Comparison of ENCODE assay signal across 8 cellular contexts in genomic region chr16:87956771-87957279, GRCh38. TPM values are rescaled to one million over a fixed set of nuclear protein-coding genes. Genes with fewer than 3 reads are reported as not detected.
DNase-seq lines count a peak whose midpoint lies in the region; ATAC-seq and TF ChIP-seq lines count a peak whose summit lies in the region.

No MANE protein-coding gene starts in this region.

- H3K36me3 ChIP-seq in kidney epithelial cell (ENCODE audit: control insufficient read depth, insufficient read depth, low read length) (no peaks in the 10 kb centered on the region), thoracic aorta (no peaks in the 10 kb centered on the region)

- no peak overlapping the region for H3K27ac ChIP-seq in thoracic aorta

- H3K4me1 ChIP-seq in thoracic aorta (ENCODE audit: control insufficient read depth in 1 of 2, low read depth in 2 of 2): peaks cover 16 to 38% of the 10 kb centered on the region in 2 donors

- H3K4me3 ChIP-seq in kidney epithelial cell (ENCODE audit: low read depth, low read length): no peak overlapping the region
- peak overlapping the region; percentile 38 for H3K4me3 ChIP-seq in thoracic aorta

- ATAC-seq in thoracic aorta (ENCODE audit: insufficient number of reproducible peaks, low FRiP score, low read depth) (no peak), GM18498 (IDR thresholded peaks at IDR 0.05; ENCODE audit: unreplicated experiment) (no peak)

- no peaks in the 10 kb centered on the region for H3K27me3 ChIP-seq in kidney epithelial cell (ENCODE audit: control insufficient read depth, insufficient read depth, low read length)
- H3K27me3 ChIP-seq in thoracic aorta (replicated peaks; ENCODE audit: insufficient read depth): no peaks in the 10 kb centered on the region

- TF ChIP-seq CTCF in kidney epithelial cell (IDR thresholded peaks at IDR 0.05; ENCODE audit: insufficient read depth, low read length, poor library complexity, severe bottlenecking): peak; percentile 42
- no peak for TF ChIP-seq CTCF in thoracic aorta (IDR thresholded peaks at IDR 0.05)

- H3K9me3 ChIP-seq in thoracic aorta: no peaks in the 10 kb centered on the region

- DNase-seq in NCI-H1694 (lab: John Stamatoyannopoulos, UW) (peak; percentile 6), NCI-H1694 treated with DMSO at 0.1 percent for 48 hours (lab: John Stamatoyannopoulos, UW) (no peak), Kasumi-1 (lab: John Stamatoyannopoulos, UW) (peak; percentile 78 to 80), kidney epithelial cell (ENCODE audit: low read depth) (no peak), thoracic aorta (ENCODE audit: low spot score) (no peak), NCI-H2196 treated with DMSO at 0.1 percent for 48 hours (lab: John Stamatoyannopoulos, UW; ENCODE audit: unreplicated experiment) (no peak)
- DNase-seq in activated naive CD4-positive, alpha-beta T cell treated with anti-CD3 and anti-CD28 coated beads, Interleukin-2, amount 50 U/mL, for 16 hours: peak; percentile 45

RNA-seq across cellular contexts. Expression of gene BANP, which starts 5.6 kb away (rescaled TPM):
- total RNA-seq in kidney epithelial cell: 25.9 and 35.4 TPM in 2 replicates
- 10 to 100 TPM; 18.6 to 21.8 TPM for total RNA-seq in thoracic aorta

RNA-seq across cellular contexts. Expression of gene CA5A, which starts 20.5 kb away (rescaled TPM):
- total RNA-seq in kidney epithelial cell (not detected in 2 replicates), thoracic aorta (not detected)

Comparison
In these comparisons a context has a peak if more than half of its experiments do, and no peak if none do; other contexts are left out.
1. DNase-seq: peak in NCI-H1694 (single experiment), Kasumi-1 (2 of 2) and activated naive CD4-positive, alpha-beta T cell treated with anti-CD3 and anti-CD28 coated beads, Interleukin-2, amount 50 U/mL, for 16 hours (single experiment); none in NCI-H1694 treated with DMSO at 0.1 percent for 48 hours (single experiment), kidney epithelial cell (single experiment), thoracic aorta (single experiment) and NCI-H2196 treated with DMSO at 0.1 percent for 48 hours (single experiment).